Comparison of ENCODE assay signal across 21 cellular contexts in the genomic region with DNA sequence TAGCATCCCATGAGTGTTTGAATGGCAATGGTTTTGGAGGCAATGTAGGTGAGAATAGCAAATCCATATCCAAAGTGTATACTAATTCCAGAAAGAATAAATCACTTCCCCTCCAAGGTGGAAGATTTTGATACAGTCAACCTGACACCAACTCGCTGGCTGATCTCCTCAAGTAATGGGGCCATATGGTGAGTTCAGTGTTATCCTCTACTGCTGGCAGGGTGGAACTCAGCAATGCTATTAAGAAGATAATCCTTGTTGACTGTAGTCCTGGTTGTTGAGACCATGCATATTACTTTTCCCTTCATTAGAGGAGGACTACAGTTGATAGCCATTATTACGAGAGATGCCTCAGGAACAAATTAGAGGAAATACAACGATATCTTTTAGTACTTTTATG. TPM values are rescaled to one million over a fixed set of nuclear protein-coding genes. Genes with fewer than 3 reads are reported as not detected.
"Had no signal": no experiment of that assay in that cellular context is flagged by ENCODE, and none has a peak within 500 bp of the region (broad histone marks: within the 10 kb centered on the region; RNA-seq: fewer than 3 reads in every experiment).

No MANE protein-coding gene starts in this region.

- DNase-seq: effector CD4-positive, alpha-beta T cell; foreskin melanocyte; head of caudate nucleus; kidney glomerular epithelial cell; mucosa of descending colon; psoas muscle; retina; right lobe of liver; stimulated activated CD4-positive, alpha-beta T cell treated with anti-CD3 and anti-CD28 coated beads, Interleukin-4, amount 100 ng/mL, for 1 hour; stimulated activated CD8-positive, alpha-beta memory T cell treated with anti-CD3 and anti-CD28 coated beads, Interleukin-4, amount 100 ng/mL, for 48 hours; stimulated activated naive CD8-positive, alpha-beta T cell treated with anti-CD3 and anti-CD28 coated beads, Interleukin-15, amount 100 ng/mL, for 72 hours; testis had no signal

- H3K4me1 ChIP-seq: parathyroid adenoma, psoas muscle, right lobe of liver, testis, tibial nerve had no signal

- H3K27ac Mint-ChIP-seq: nephron; stimulated activated effector memory CD8-positive, alpha-beta T cell treated with anti-CD3 and anti-CD28 coated beads, Interleukin-12 subunit alpha, Interleukin-12 subunit beta, amount 100 ng/mL, for 72 hours; stimulated activated naive CD8-positive, alpha-beta T cell treated with anti-CD3 and anti-CD28 coated beads, Interleukin-15, amount 100 ng/mL, for 72 hours had no signal

- H3K36me3 ChIP-seq: right lobe of liver, tibial nerve had no signal

- ATAC-seq: mucosa of descending colon; psoas muscle; right lobe of liver; stimulated activated effector memory CD8-positive, alpha-beta T cell treated with anti-CD3 and anti-CD28 coated beads, Interleukin-12 subunit alpha, Interleukin-12 subunit beta, amount 100 ng/mL, for 72 hours; stimulated activated naive CD8-positive, alpha-beta T cell treated with anti-CD3 and anti-CD28 coated beads, Interleukin-15, amount 100 ng/mL, for 72 hours had no signal

- H3K4me1 Mint-ChIP-seq: nephron had no signal

- H3K27me3 ChIP-seq: hepatocyte, right lobe of liver, testis had no signal

- H3K27ac ChIP-seq: coronary artery, hepatocyte, parathyroid adenoma, psoas muscle, right lobe of liver, testis, tibial nerve had no signal

- H3K9me3 Mint-ChIP-seq: stimulated activated effector memory CD8-positive, alpha-beta T cell treated with anti-CD3 and anti-CD28 coated beads, Interleukin-12 subunit alpha, Interleukin-12 subunit beta, amount 100 ng/mL, for 72 hours had no signal

- H3K9me3 ChIP-seq: mucosa of descending colon, psoas muscle, right lobe of liver, testis, tibial nerve had no signal

- H3K4me3 Mint-ChIP-seq: nephron; stimulated activated effector memory CD8-positive, alpha-beta T cell treated with anti-CD3 and anti-CD28 coated beads, Interleukin-12 subunit alpha, Interleukin-12 subunit beta, amount 100 ng/mL, for 72 hours; stimulated activated naive CD8-positive, alpha-beta T cell treated with anti-CD3 and anti-CD28 coated beads, Interleukin-15, amount 100 ng/mL, for 72 hours had no signal

- H3K27me3 Mint-ChIP-seq: stimulated activated naive CD8-positive, alpha-beta T cell treated with anti-CD3 and anti-CD28 coated beads, Interleukin-15, amount 100 ng/mL, for 72 hours had no signal

- H3K4me3 ChIP-seq: coronary artery, hepatocyte, mucosa of descending colon, psoas muscle, right lobe of liver, testis, tibial nerve had no signal

RNA-seq across cellular contexts. Expression of gene HLA-DQB1, which starts 17.8 kb away (rescaled TPM):
- total RNA-seq: chondrocyte had no signal

RNA-seq across cellular contexts. Expression of gene HLA-DQA1, which starts 47.0 kb away (rescaled TPM):
- total RNA-seq: chondrocyte, dermis microvascular lymphatic vessel endothelial cell, hepatocyte, lung microvascular endothelial cell had no signal
- polyA plus RNA-seq: hepatocyte had no signal

RNA-seq across cellular contexts. Expression of gene HLA-DQA2, which starts 56.9 kb away (rescaled TPM):
- total RNA-seq: chondrocyte, dermis microvascular lymphatic vessel endothelial cell, hepatocyte, lung microvascular endothelial cell, testis had no signal
- polyA plus RNA-seq: hepatocyte, psoas muscle had no signal
